In the genomic region with DNA sequence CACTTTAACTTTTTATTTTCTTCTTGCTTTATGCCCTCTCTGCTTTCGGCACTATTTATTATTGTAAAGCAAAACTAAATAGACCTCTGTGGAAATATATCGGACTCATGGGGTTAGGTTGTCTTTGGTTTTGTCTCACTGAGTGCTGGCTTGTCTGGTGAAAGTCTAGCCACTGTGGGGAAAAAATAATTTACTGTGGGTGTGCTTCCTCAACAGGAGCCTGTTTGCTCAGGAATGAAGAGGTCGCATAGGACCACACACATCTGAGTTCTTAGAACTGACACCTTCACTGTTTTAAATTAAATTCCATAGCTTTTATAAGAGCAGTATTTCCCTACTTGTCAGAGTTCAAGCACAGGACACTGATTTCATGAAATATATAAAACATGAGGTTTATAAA, we compare ENCODE assay signal across 24 cellular contexts.
"Had no signal": no experiment of that assay in that cellular context is flagged by ENCODE, and none has a peak within 500 bp of the region (broad histone marks: within the 10 kb centered on the region; RNA-seq: fewer than 3 reads in every experiment).

No MANE protein-coding gene starts in this region.

- H3K9me3 ChIP-seq: adrenal gland, breast epithelium, Peyer's patch had no signal

- H3K4me1 ChIP-seq: breast epithelium had no signal

- DNase-seq: activated CD4-positive, alpha-beta T cell treated with anti-CD3 and anti-CD28 coated beads for 4 hours; activated CD4-positive, alpha-beta T cell treated with anti-CD3 and anti-CD28 coated beads, Interleukin-2, amount 50 U/mL, for 4 hours; activated CD8-positive, alpha-beta memory T cell treated with anti-CD3 and anti-CD28 coated beads, Interleukin-2, amount 50 U/mL, for 48 hours; activated CD8-positive, alpha-beta T cell treated with anti-CD3 and anti-CD28 coated beads, Interleukin-2, amount 10 ng/mL, durations not matched to agents 7 days and 5 days; activated naive CD4-positive, alpha-beta T cell treated with anti-CD3 and anti-CD28 coated beads, Interleukin-2, amount 50 U/mL, for 16 hours; activated naive CD8-positive, alpha-beta T cell treated with anti-CD3 and anti-CD28 coated beads, Interleukin-2, amount 10 ng/mL, durations not matched to agents 7 days and 5 days; activated T-cell treated with anti-CD3 and anti-CD28 coated beads, Interleukin-2, amount 50 U/mL, for 1 hour; adrenal gland; aorta; Kasumi-1; KBM-7; NCI-H1105 treated with DMSO at 0.1 percent for 48 hours; NCI-H1436 treated with DMSO at 0.1 percent for 48 hours; NCI-H187; NCI-H2081; NCI-H510A treated with DMSO at 0.1 percent for 48 hours; Peyer's patch; T-cell; T-helper 2 cell; T1000; WERI-Rb-1 had no signal

- H3K4me3 Mint-ChIP-seq: activated CD8-positive, alpha-beta T cell treated with anti-CD3 and anti-CD28 coated beads, Interleukin-2, amount 10 ng/mL, durations not matched to agents 7 days and 5 days; activated naive CD8-positive, alpha-beta T cell treated with anti-CD3 and anti-CD28 coated beads, Interleukin-2, amount 10 ng/mL, durations not matched to agents 7 days and 5 days; T-cell had no signal

- H3K27me3 Mint-ChIP-seq: activated naive CD8-positive, alpha-beta T cell treated with anti-CD3 and anti-CD28 coated beads, Interleukin-2, amount 10 ng/mL, durations not matched to agents 7 days and 5 days; T-cell had no signal

- ATAC-seq: activated CD4-positive, CD25-positive, alpha-beta regulatory T cell treated with anti-CD3 and anti-CD28 coated beads, Interleukin-2, amount 50 U/mL, for 24 hours; activated CD8-positive, alpha-beta T cell treated with anti-CD3 and anti-CD28 coated beads, Interleukin-2, amount 10 ng/mL, durations not matched to agents 7 days and 5 days; T-cell had no signal

- H3K36me3 Mint-ChIP-seq: activated naive CD8-positive, alpha-beta T cell treated with anti-CD3 and anti-CD28 coated beads, Interleukin-2, amount 10 ng/mL, durations not matched to agents 7 days and 5 days had no signal

- H3K27ac ChIP-seq: adrenal gland, breast epithelium, Peyer's patch, SK-N-MC, WERI-Rb-1 had no signal

- H3K27ac Mint-ChIP-seq: activated CD8-positive, alpha-beta T cell treated with anti-CD3 and anti-CD28 coated beads, Interleukin-2, amount 10 ng/mL, durations not matched to agents 7 days and 5 days; activated naive CD8-positive, alpha-beta T cell treated with anti-CD3 and anti-CD28 coated beads, Interleukin-2, amount 10 ng/mL, durations not matched to agents 7 days and 5 days; T-cell had no signal

- H3K4me1 Mint-ChIP-seq: activated naive CD8-positive, alpha-beta T cell treated with anti-CD3 and anti-CD28 coated beads, Interleukin-2, amount 10 ng/mL, durations not matched to agents 7 days and 5 days; T-cell had no signal

- H3K4me3 ChIP-seq: adrenal gland, breast epithelium, Peyer's patch, SK-N-MC had no signal

- H3K9me3 Mint-ChIP-seq: activated naive CD8-positive, alpha-beta T cell treated with anti-CD3 and anti-CD28 coated beads, Interleukin-2, amount 10 ng/mL, durations not matched to agents 7 days and 5 days; T-cell had no signal
